In genomic region chr16:63135069-63135468, GRCh38 we compare ENCODE assay signal across 6 cellular contexts.
"Had no signal": no experiment of that assay in that cellular context is flagged by ENCODE, and none has a peak within 500 bp of the region (broad histone marks: within the 10 kb centered on the region; RNA-seq: fewer than 3 reads in every experiment).

No MANE protein-coding gene starts in this region.

- H3K9ac ChIP-seq: GM23248 had no signal

- H2AFZ ChIP-seq: GM23248 had no signal

- H3K27ac ChIP-seq: GM23248, HL-60 had no signal

- DNase-seq: GM23248, GOT3, H7, HCEC 1CT, KBM-7 had no signal

- H3K4me3 ChIP-seq: GM23248 had no signal
